Comparison of ENCODE assay signal across 14 cellular contexts in genomic region chr3:34090876-34091275, GRCh38.
DNase-seq lines count a peak whose midpoint lies in the region; ATAC-seq lines count a peak whose summit lies in the region.
"Had no signal": no experiment of that assay in that cellular context is flagged by ENCODE, and none has a peak within 500 bp of the region (broad histone marks: within the 10 kb centered on the region; RNA-seq: fewer than 3 reads in every experiment).

No MANE protein-coding gene starts in this region.

- ATAC-seq in GM19324 (IDR thresholded peaks at IDR 0.05; ENCODE audit: low FRiP score, unreplicated experiment), result no peak
- ATAC-seq in HG02642 (IDR thresholded peaks at IDR 0.05; ENCODE audit: poor library complexity, unreplicated experiment), result no peak
- ATAC-seq in HG03039 (IDR thresholded peaks at IDR 0.05; ENCODE audit: unreplicated experiment), result no peak
- ATAC-seq: A549 had no signal

- DNase-seq in NCI-H748 (lab: John Stamatoyannopoulos, UW; ENCODE audit: unreplicated experiment) (peak; percentile 48), NCI-H748 treated with DMSO at 0.1 percent for 48 hours (lab: John Stamatoyannopoulos, UW) (no peak), NCI-H69 (lab: John Stamatoyannopoulos, UW) (peak; percentile 58), cerebellum (ENCODE audit: low spot score) (peak; percentile 77), superior temporal gyrus (ENCODE audit: extremely low spot score) (peak; percentile 44)
- DNase-seq: GDM1, MG63, NCI-H1694, PC-9, SHP77 treated with DMSO at 0.1 percent for 48 hours had no signal
